ENCODE assay signal across 28 cellular contexts in genomic region chr11:81377418-81377817, GRCh38.
"Had no signal": no experiment of that assay in that cellular context is flagged by ENCODE, and none has a peak within 500 bp of the region (broad histone marks: within the 10 kb centered on the region; RNA-seq: fewer than 3 reads in every experiment).

No MANE protein-coding gene starts in this region.

- H3K36me3 ChIP-seq: adrenal gland, esophagus squamous epithelium, gastroesophageal sphincter had no signal

- H3K27ac ChIP-seq: adrenal gland, body of pancreas, epithelial cell of prostate, esophagus squamous epithelium, gastroesophageal sphincter had no signal

- H3K4me1 ChIP-seq: adrenal gland, body of pancreas, esophagus squamous epithelium, gastroesophageal sphincter had no signal

- H3K9me3 ChIP-seq: adrenal gland, body of pancreas, esophagus squamous epithelium had no signal

- H3K27me3 Mint-ChIP-seq: activated CD4-positive, alpha-beta T cell treated with anti-CD3 and anti-CD28 coated beads, Interleukin-2, amount 10 ng/mL, durations not matched to agents 7 days and 5 days; activated CD8-positive, alpha-beta T cell treated with anti-CD3 and anti-CD28 coated beads for 36 hours; activated naive CD4-positive, alpha-beta T cell treated with anti-CD3 and anti-CD28 coated beads, Interleukin-2, amount 50 U/mL, for 24 hours; activated naive CD8-positive, alpha-beta T cell treated with anti-CD3 and anti-CD28 coated beads for 36 hours; activated naive CD8-positive, alpha-beta T cell treated with anti-CD3 and anti-CD28 coated beads, Interleukin-2, amount 50 U/mL, for 24 hours; activated T-helper 17 cell treated with anti-CD3 and anti-CD28 coated beads, Interleukin-2, amount 50 U/mL, for 72 hours; effector memory CD8-positive, alpha-beta T cell had no signal

- H3K36me3 Mint-ChIP-seq: activated naive CD4-positive, alpha-beta T cell treated with anti-CD3 and anti-CD28 coated beads, Interleukin-2, amount 50 U/mL, for 24 hours; activated naive CD8-positive, alpha-beta T cell treated with anti-CD3 and anti-CD28 coated beads for 36 hours had no signal

- H3K9me3 Mint-ChIP-seq: activated naive CD8-positive, alpha-beta T cell treated with anti-CD3 and anti-CD28 coated beads, Interleukin-2, amount 50 U/mL, for 24 hours had no signal

- DNase-seq: activated CD4-positive, alpha-beta T cell treated with anti-CD3 and anti-CD28 coated beads for 1 hour; activated CD4-positive, alpha-beta T cell treated with anti-CD3 and anti-CD28 coated beads for 4 hours; activated CD4-positive, alpha-beta T cell treated with anti-CD3 and anti-CD28 coated beads, Interleukin-2, amount 10 ng/mL, durations not matched to agents 7 days and 5 days; activated CD4-positive, alpha-beta T cell treated with anti-CD3 and anti-CD28 coated beads, Interleukin-2, amount 50 U/mL, for 4 hours; activated CD8-positive, alpha-beta memory T cell treated with anti-CD3 and anti-CD28 coated beads for 24 hours; activated CD8-positive, alpha-beta T cell treated with anti-CD3 and anti-CD28 coated beads for 36 hours; activated effector memory CD4-positive, alpha-beta T cell treated with Interleukin-2 at 50 U/mL for 16 hours; activated naive CD4-positive, alpha-beta T cell treated with anti-CD3 and anti-CD28 coated beads for 36 hours; activated naive CD8-positive, alpha-beta T cell treated with anti-CD3 and anti-CD28 coated beads for 36 hours; activated naive CD8-positive, alpha-beta T cell treated with anti-CD3 and anti-CD28 coated beads, Interleukin-2, amount 50 U/mL, for 24 hours; activated T-cell treated with anti-CD3 and anti-CD28 coated beads, Interleukin-2, amount 50 U/mL, for 4 hours; adrenal gland; amygdala; aorta; body of pancreas; caudate nucleus; cortex of kidney; dermis blood vessel endothelial cell; effector CD4-positive, alpha-beta T cell; effector memory CD8-positive, alpha-beta T cell; esophagus squamous epithelium; foreskin melanocyte; head of caudate nucleus; T-helper 2 cell had no signal

- H3K27ac Mint-ChIP-seq: activated CD4-positive, alpha-beta T cell treated with anti-CD3 and anti-CD28 coated beads, Interleukin-2, amount 10 ng/mL, durations not matched to agents 7 days and 5 days; activated CD8-positive, alpha-beta T cell treated with anti-CD3 and anti-CD28 coated beads for 36 hours; activated naive CD4-positive, alpha-beta T cell treated with anti-CD3 and anti-CD28 coated beads for 36 hours; activated naive CD4-positive, alpha-beta T cell treated with anti-CD3 and anti-CD28 coated beads, Interleukin-2, amount 50 U/mL, for 24 hours; activated naive CD8-positive, alpha-beta T cell treated with anti-CD3 and anti-CD28 coated beads for 36 hours; activated naive CD8-positive, alpha-beta T cell treated with anti-CD3 and anti-CD28 coated beads, Interleukin-2, amount 50 U/mL, for 24 hours; activated T-helper 17 cell treated with anti-CD3 and anti-CD28 coated beads, Interleukin-2, amount 50 U/mL, for 72 hours; effector memory CD8-positive, alpha-beta T cell had no signal

- ATAC-seq: activated CD8-positive, alpha-beta T cell treated with anti-CD3 and anti-CD28 coated beads for 36 hours; activated naive CD8-positive, alpha-beta T cell treated with anti-CD3 and anti-CD28 coated beads, Interleukin-2, amount 50 U/mL, for 24 hours; activated T-cell treated with anti-CD3 and anti-CD28 coated beads, Interleukin-2, amount 50 U/mL, for 4 hours; activated T-helper 17 cell treated with anti-CD3 and anti-CD28 coated beads, Interleukin-2, amount 50 U/mL, for 72 hours; body of pancreas; effector memory CD8-positive, alpha-beta T cell; gastroesophageal sphincter had no signal

- H3K4me3 Mint-ChIP-seq: activated CD4-positive, alpha-beta T cell treated with anti-CD3 and anti-CD28 coated beads, Interleukin-2, amount 10 ng/mL, durations not matched to agents 7 days and 5 days; activated CD8-positive, alpha-beta T cell treated with anti-CD3 and anti-CD28 coated beads for 36 hours; activated naive CD4-positive, alpha-beta T cell treated with anti-CD3 and anti-CD28 coated beads for 36 hours; activated naive CD4-positive, alpha-beta T cell treated with anti-CD3 and anti-CD28 coated beads, Interleukin-2, amount 50 U/mL, for 24 hours; activated naive CD8-positive, alpha-beta T cell treated with anti-CD3 and anti-CD28 coated beads for 36 hours; activated naive CD8-positive, alpha-beta T cell treated with anti-CD3 and anti-CD28 coated beads, Interleukin-2, amount 50 U/mL, for 24 hours; activated T-cell treated with anti-CD3 and anti-CD28 coated beads, Interleukin-2, amount 50 U/mL, for 4 hours; activated T-helper 17 cell treated with anti-CD3 and anti-CD28 coated beads, Interleukin-2, amount 50 U/mL, for 72 hours; effector memory CD8-positive, alpha-beta T cell had no signal

- H3K27me3 ChIP-seq: adrenal gland, body of pancreas, esophagus squamous epithelium, gastroesophageal sphincter had no signal

- H3K4me3 ChIP-seq: adrenal gland, body of pancreas, esophagus squamous epithelium, gastroesophageal sphincter had no signal

- H3K4me1 Mint-ChIP-seq: activated CD4-positive, alpha-beta T cell treated with anti-CD3 and anti-CD28 coated beads, Interleukin-2, amount 10 ng/mL, durations not matched to agents 7 days and 5 days; activated naive CD4-positive, alpha-beta T cell treated with anti-CD3 and anti-CD28 coated beads, Interleukin-2, amount 50 U/mL, for 24 hours; activated naive CD8-positive, alpha-beta T cell treated with anti-CD3 and anti-CD28 coated beads for 36 hours; activated naive CD8-positive, alpha-beta T cell treated with anti-CD3 and anti-CD28 coated beads, Interleukin-2, amount 50 U/mL, for 24 hours; activated T-helper 17 cell treated with anti-CD3 and anti-CD28 coated beads, Interleukin-2, amount 50 U/mL, for 72 hours had no signal
